In genomic region chr16:88505405-88506082, GRCh38 we compare ENCODE assay signal across 8 cellular contexts. TPM values are rescaled to one million over a fixed set of nuclear protein-coding genes. Genes with fewer than 3 reads are reported as not detected.
A peak's percentile ranks its signal among the peaks of the same experiment; 100 is the strongest.
DNase-seq lines count a peak whose midpoint lies in the region; ATAC-seq and TF ChIP-seq lines count a peak whose summit lies in the region.

No MANE protein-coding gene starts in this region.

- no peaks in the 10 kb centered on the region for H3K79me1 ChIP-seq in mesendoderm (ENCODE audit: low read length)

- DNase-seq in BE2C, result peak; percentile 83
- peak; percentile 85 for DNase-seq in Jurkat, Clone E6-1 (ENCODE audit: low read depth, low spot score)
- peak in 4 of 5 donors; percentile 23 to 61 (median 58) for DNase-seq in T-helper 1 cell
- DNase-seq in astrocyte of the hippocampus (ENCODE audit: low read depth, low spot score), result peak; percentile 67
- DNase-seq in mesendoderm, result peak; percentile 23
- DNase-seq in stimulated activated naive B cell treated with anti-CD40 and anti-IgM and Interleukin-4, amounts not matched to agents 10 μg/mL and 1 μg/mL and 100 μg/mL, for 72 hours, result peak; percentile 21

- H3K4me1 Mint-ChIP-seq in stimulated activated naive B cell treated with anti-CD40 and anti-IgM and Interleukin-4, amounts not matched to agents 10 μg/mL and 1 μg/mL and 100 μg/mL, for 72 hours, result peaks cover 3 to 10% of the 10 kb centered on the region in 2 donors

- no peaks in the 10 kb centered on the region for H3K9me3 Mint-ChIP-seq in stimulated activated naive B cell treated with anti-CD40 and anti-IgM and Interleukin-4, amounts not matched to agents 10 μg/mL and 1 μg/mL and 100 μg/mL, for 72 hours

- no peak overlapping the region for H2BK5ac ChIP-seq in mesendoderm (ENCODE audit: low read length)

- H3K18ac ChIP-seq in mesendoderm (ENCODE audit: low read length), result no peak overlapping the region

- ATAC-seq in stimulated activated naive B cell treated with anti-CD40 and anti-IgM and Interleukin-4, amounts not matched to agents 10 μg/mL and 1 μg/mL and 100 μg/mL, for 72 hours (replicated peaks), result peak; percentile 25 to 31
- ATAC-seq in HG03457 (IDR thresholded peaks at IDR 0.05; ENCODE audit: unreplicated experiment) (no peak), GM21367 (IDR thresholded peaks at IDR 0.05; ENCODE audit: unreplicated experiment) (no peak)

- H3K56ac ChIP-seq in mesendoderm (ENCODE audit: low read length), result no peak overlapping the region

- no peaks in the 10 kb centered on the region for H3K36me3 ChIP-seq in BE2C
- H3K36me3 ChIP-seq in mesendoderm (ENCODE audit: control insufficient read depth, insufficient read depth, low read length), result no peaks in the 10 kb centered on the region

- no peak overlapping the region for H2BK15ac ChIP-seq in mesendoderm (replicated peaks; ENCODE audit: low read depth)

- no peak overlapping the region for H3K4me3 Mint-ChIP-seq in stimulated activated naive B cell treated with anti-CD40 and anti-IgM and Interleukin-4, amounts not matched to agents 10 μg/mL and 1 μg/mL and 100 μg/mL, for 72 hours

- H2BK120ac ChIP-seq in mesendoderm (ENCODE audit: low read depth, low read length), result no peak overlapping the region

- no CpG with 5 or more reads among the region's 22 CpGs for WGBS in mesendoderm (ENCODE audit: extremely low coverage, insufficient coverage, low lambda C conversion rate)

- H3K9ac ChIP-seq in mesendoderm (ENCODE audit: low read length), result no peak overlapping the region

- H3K27me3 Mint-ChIP-seq in stimulated activated naive B cell treated with anti-CD40 and anti-IgM and Interleukin-4, amounts not matched to agents 10 μg/mL and 1 μg/mL and 100 μg/mL, for 72 hours, result no peaks in the 10 kb centered on the region

- H3K4ac ChIP-seq in mesendoderm (ENCODE audit: low read depth, low read length), result no peak overlapping the region

- no peaks in the 10 kb centered on the region for H3K27me3 ChIP-seq in BE2C
- no peaks in the 10 kb centered on the region for H3K27me3 ChIP-seq in mesendoderm (ENCODE audit: insufficient read depth, low read length, poor library complexity)

- no peak overlapping the region for H4K5ac ChIP-seq in mesendoderm (ENCODE audit: low read length)

- H3K4me3 ChIP-seq in BE2C (ENCODE audit: low read depth, low read length), result no peak overlapping the region
- H3K4me3 ChIP-seq in Jurkat, Clone E6-1 (ENCODE audit: low read length), result no peak overlapping the region
- no peak overlapping the region for H3K4me3 ChIP-seq in mesendoderm (ENCODE audit: low read length)

- H3K23ac ChIP-seq in mesendoderm (ENCODE audit: low read length), result no peak overlapping the region

- H3K4me2 ChIP-seq in mesendoderm (ENCODE audit: low read length), result no peak overlapping the region

- no peaks in the 10 kb centered on the region for H3K79me2 ChIP-seq in mesendoderm (ENCODE audit: control insufficient read depth, insufficient read depth, low read length)

- no peak overlapping the region for H3K27ac Mint-ChIP-seq in stimulated activated naive B cell treated with anti-CD40 and anti-IgM and Interleukin-4, amounts not matched to agents 10 μg/mL and 1 μg/mL and 100 μg/mL, for 72 hours

- H3K36me3 Mint-ChIP-seq in stimulated activated naive B cell treated with anti-CD40 and anti-IgM and Interleukin-4, amounts not matched to agents 10 μg/mL and 1 μg/mL and 100 μg/mL, for 72 hours, result peaks cover 12 to 19% of the 10 kb centered on the region in 2 donors

- H3K27ac ChIP-seq in mesendoderm (ENCODE audit: low read depth, low read length), result no peak overlapping the region

- no peak overlapping the region for H2AK5ac ChIP-seq in mesendoderm (ENCODE audit: low read length)

- TF ChIP-seq CTCF in BE2C (IDR thresholded peaks at IDR 0.05; ENCODE audit: low read depth, low read length), result peak; percentile 64

- no peaks in the 10 kb centered on the region for H3K9me3 ChIP-seq in BE2C

- H3K4me1 ChIP-seq in BE2C, result peaks cover 41% of the 10 kb centered on the region
- no peaks in the 10 kb centered on the region for H3K4me1 ChIP-seq in mesendoderm (ENCODE audit: control insufficient read depth, low read depth, low read length)

- H4K8ac ChIP-seq in mesendoderm (ENCODE audit: low read depth, low read length), result no peak overlapping the region

RNA-seq across cellular contexts. Expression of gene ZFPM1, which starts 52.5 kb away (rescaled TPM):
- polyA plus RNA-seq in BE2C (2012; ENCODE audit: insufficient read depth, insufficient read length, low read depth), result 3.9 TPM
- 2.0 TPM for polyA plus RNA-seq in Jurkat, Clone E6-1 (2012; ENCODE audit: insufficient read depth, insufficient read length)
- 2.5 TPM for polyA plus RNA-seq in mesendoderm (2013, experiment 1 of 2)
- polyA plus RNA-seq in mesendoderm (2013, experiment 2 of 2), result 2.5 TPM

Comparison
In these comparisons a context has a peak if more than half of its experiments do, and no peak if none do; other contexts are left out.
1. DNase-seq: peak in every context shown above with its lines; median percentile 85 in Jurkat, Clone E6-1; 83 in BE2C; 67 in astrocyte of the hippocampus; 58 in T-helper 1 cell; 23 in mesendoderm; 21 in stimulated activated naive B cell treated with anti-CD40 and anti-IgM and Interleukin-4, amounts not matched to agents 10 μg/mL and 1 μg/mL and 100 μg/mL, for 72 hours.
2. ATAC-seq: peak in stimulated activated naive B cell treated with anti-CD40 and anti-IgM and Interleukin-4, amounts not matched to agents 10 μg/mL and 1 μg/mL and 100 μg/mL, for 72 hours (2 of 2); none in HG03457 (single experiment) and GM21367 (single experiment).